In genomic region chr15:40331026-40331425, GRCh38 we compare ENCODE assay signal across 1 cellular context.
TF ChIP-seq lines count a peak whose summit lies in the region.

No MANE protein-coding gene starts in this region.

TF ChIP-seq in endothelial cell of umbilical vein, 7 proteins besides CTCF, POLR2A, EP300 and RAD21:
- TF ChIP-seq POLR2AphosphoS5 (IDR thresholded peaks at IDR 0.05; ENCODE audit: insufficient read depth, low read depth, low read length) (peak; percentile 11), MAX (IDR thresholded peaks at IDR 0.05; ENCODE audit: insufficient read depth, insufficient read length) (no peak)
